8 cellular contexts compared by ENCODE assay signal in genomic region chr9:12640021-12640587, GRCh38. TPM values are rescaled to one million over a fixed set of nuclear protein-coding genes. Genes with fewer than 3 reads are reported as not detected.
DNase-seq lines count a peak whose midpoint lies in the region; ATAC-seq, FAIRE-seq and TF ChIP-seq lines count a peak whose summit lies in the region.

No MANE protein-coding gene starts in this region.

- no peak overlapping the region for H3K9ac ChIP-seq in NT2/D1 (ENCODE audit: insufficient read length, low read depth)

- no peak overlapping the region for H3K27ac Mint-ChIP-seq in CD4-positive, alpha-beta T cell

- CTCF ChIA-PET in CD4-positive, alpha-beta T cell (lab: Charles Lee), result no interaction called here

- DNase-seq in D721Med (ENCODE audit: insufficient read length, low spot score), result no peak
- peak; percentile 39 for DNase-seq in HS-5 (ENCODE audit: low read depth)
- DNase-seq in NT2/D1 (ENCODE audit: low read depth, low spot score), result peak; percentile 43
- peak; percentile 35 for DNase-seq in fibroblast of gingiva (ENCODE audit: low read depth)
- DNase-seq in renal cortical epithelial cell (ENCODE audit: low read depth), result peak; percentile 87
- DNase-seq in GF-D8 (lab: John Stamatoyannopoulos, UW), result no peak
- DNase-seq in CD4-positive, alpha-beta T cell, result no peak

- H3K27me3 ChIP-seq in NT2/D1 (ENCODE audit: insufficient read depth, insufficient read length), result no peaks in the 10 kb centered on the region
- no peaks in the 10 kb centered on the region for H3K27me3 ChIP-seq in CD4-positive, alpha-beta T cell (ENCODE audit: control insufficient read depth, insufficient read depth, low read length)

- no peak overlapping the region for H3K4me3 Mint-ChIP-seq in CD4-positive, alpha-beta T cell

- POLR2A ChIA-PET in CD4-positive, alpha-beta T cell (lab: Charles Lee), result no interaction called here

- intact Hi-C loops in CD4-positive, alpha-beta T cell (cut with DNase I, micrococcal nuclease), result loop anchor here in 1 of 2 experiments (10.0 kb wide), 1 partner anchor 75 kb away; no protein-coding TSS in a partner anchor

- H3K4me1 ChIP-seq in NT2/D1 (ENCODE audit: insufficient read depth, insufficient read length), result no peaks in the 10 kb centered on the region

- no peaks in the 10 kb centered on the region for H3K27me3 Mint-ChIP-seq in CD4-positive, alpha-beta T cell

- H3K9me3 ChIP-seq in NT2/D1 (ENCODE audit: insufficient read depth, low read length), result no peaks in the 10 kb centered on the region
- H3K9me3 ChIP-seq in CD4-positive, alpha-beta T cell (ENCODE audit: control insufficient read depth, low read length), result peaks cover 12% of the 10 kb centered on the region

- TF ChIP-seq CTCF in D721Med (IDR thresholded peaks at IDR 0.05; ENCODE audit: insufficient read depth, missing control alignments), result peak; percentile 91
- no peak for TF ChIP-seq CTCF in CD4-positive, alpha-beta T cell (IDR thresholded peaks at IDR 0.05)

- H3K9me3 Mint-ChIP-seq in CD4-positive, alpha-beta T cell, result peaks cover 12% of the 10 kb centered on the region

- no peaks in the 10 kb centered on the region for H3K36me3 Mint-ChIP-seq in CD4-positive, alpha-beta T cell (ENCODE audit: low read depth)

- H3K27ac ChIP-seq in CD4-positive, alpha-beta T cell (ENCODE audit: low read depth, low read length), result no peak overlapping the region

- FAIRE-seq in D721Med (lab: Jason Lieb, UNC), result peak; percentile 84

- no peaks in the 10 kb centered on the region for H3K4me1 Mint-ChIP-seq in CD4-positive, alpha-beta T cell (ENCODE audit: low read depth)

- H3K4me3 ChIP-seq in NT2/D1 (ENCODE audit: insufficient read length, low read depth), result no peak overlapping the region

- no peaks in the 10 kb centered on the region for H3K36me3 ChIP-seq in NT2/D1 (ENCODE audit: insufficient read depth, insufficient read length, low read length)

- no peak for ATAC-seq in CD4-positive, alpha-beta T cell (ENCODE audit: poor library complexity)
- no peak for ATAC-seq in HG03457 (IDR thresholded peaks at IDR 0.05; ENCODE audit: unreplicated experiment)

RNA-seq across cellular contexts. Expression of gene TYRP1, which starts 53.1 kb away (rescaled TPM):
- total RNA-seq in renal cortical epithelial cell, result 0.45 and 0.52 TPM in 2 replicates
- not detected for total RNA-seq in CD4-positive, alpha-beta T cell

Comparison
In these comparisons a context has a peak if more than half of its experiments do, and no peak if none do; other contexts are left out.
1. DNase-seq: peak in HS-5 (single experiment), NT2/D1 (single experiment), fibroblast of gingiva (single experiment) and renal cortical epithelial cell (single experiment); none in D721Med (single experiment), GF-D8 (single experiment) and CD4-positive, alpha-beta T cell (0 of 10).